ENCODE assay signal across 4 cellular contexts in genomic region chr1:108496856-108497255, GRCh38. TPM values are rescaled to one million over a fixed set of nuclear protein-coding genes. Genes with fewer than 3 reads are reported as not detected.
"Had no signal": no experiment of that assay in that cellular context is flagged by ENCODE, and none has a peak within 500 bp of the region (broad histone marks: within the 10 kb centered on the region; RNA-seq: fewer than 3 reads in every experiment).

No MANE protein-coding gene starts in this region.

RNA-seq across cellular contexts. Expression of gene NBPF6, which starts 46.7 kb away (rescaled TPM):
- total RNA-seq: LHCN-M2, M059J, MCF 10A, NCI-H460 had no signal
